In the genomic region with DNA sequence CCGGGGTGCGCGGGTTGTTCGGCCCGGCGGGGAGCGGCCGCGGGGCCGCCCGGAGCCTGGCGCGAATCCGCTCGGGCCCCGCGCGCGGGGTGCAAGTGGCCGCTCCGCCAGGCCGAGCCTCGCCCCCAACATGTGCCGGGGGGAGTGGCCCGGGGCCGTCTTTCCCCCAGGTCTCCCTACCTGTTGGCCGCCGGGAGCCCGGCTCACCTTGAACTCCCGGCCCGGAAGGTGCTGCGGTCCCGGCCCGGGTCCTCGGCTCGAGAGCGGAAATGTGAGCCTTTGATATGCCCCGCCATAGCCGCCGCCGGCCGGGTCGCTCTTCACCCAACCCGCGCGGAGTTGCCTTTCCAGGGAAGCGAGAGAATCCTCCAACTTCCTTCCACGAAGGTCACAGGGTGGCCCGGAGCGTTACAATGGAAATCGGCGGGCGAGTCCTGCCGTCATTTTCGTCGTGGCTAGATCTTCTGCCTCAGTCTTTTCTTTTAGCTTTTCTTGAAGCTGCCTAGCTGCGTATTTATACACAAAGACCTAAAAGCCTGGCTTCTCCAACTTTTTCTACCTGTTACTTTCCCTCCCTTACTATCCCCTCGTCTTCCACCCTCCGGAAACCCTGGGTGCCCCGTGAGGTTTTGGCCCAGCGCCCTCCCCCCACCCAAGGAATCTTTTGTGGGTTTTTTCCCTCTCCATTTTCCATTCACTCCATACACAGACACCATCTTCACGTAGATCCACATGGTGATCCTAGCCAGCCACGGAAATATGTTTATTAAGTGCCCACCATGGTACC, we compare ENCODE assay signal across 1 cellular context.
TF ChIP-seq lines count a peak whose summit lies in the region.

No MANE protein-coding gene starts in this region.

TF ChIP-seq in K562, 482 proteins besides CTCF, POLR2A, EP300 and RAD21 (continued from another document and continues in another):
- TF ChIP-seq ZSCAN32 (CRISPR knock-in tag; IDR thresholded peaks at IDR 0.05), result no peak
- no peak for TF ChIP-seq RNF2 (IDR thresholded peaks at IDR 0.05)
- TF ChIP-seq ZNF41 (CRISPR knock-in tag; conservative IDR thresholded peaks at IDR 0.05), result no peak
- no peak for TF ChIP-seq PRMT5 (CRISPR knock-in tag; IDR thresholded peaks at IDR 0.05)
- TF ChIP-seq ZNF431 (CRISPR knock-in tag; IDR thresholded peaks at IDR 0.05), result no peak
- TF ChIP-seq, protein P1, sequence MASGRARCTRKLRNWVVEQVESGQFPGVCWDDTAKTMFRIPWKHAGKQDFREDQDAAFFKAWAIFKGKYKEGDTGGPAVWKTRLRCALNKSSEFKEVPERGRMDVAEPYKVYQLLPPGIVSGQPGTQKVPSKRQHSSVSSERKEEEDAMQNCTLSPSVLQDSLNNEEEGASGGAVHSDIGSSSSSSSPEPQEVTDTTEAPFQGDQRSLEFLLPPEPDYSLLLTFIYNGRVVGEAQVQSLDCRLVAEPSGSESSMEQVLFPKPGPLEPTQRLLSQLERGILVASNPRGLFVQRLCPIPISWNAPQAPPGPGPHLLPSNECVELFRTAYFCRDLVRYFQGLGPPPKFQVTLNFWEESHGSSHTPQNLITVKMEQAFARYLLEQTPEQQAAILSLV (tag; IDR thresholded peaks at IDR 0.05), result no peak
- no peak for TF ChIP-seq ZNF436 (CRISPR knock-in tag; IDR thresholded peaks at IDR 0.05)
- no peak for TF ChIP-seq ZNF197 (CRISPR knock-in tag; IDR thresholded peaks at IDR 0.05; ENCODE audit: low read depth)
- 0 out of 2 replicates have a peak, but pooled peaks have one; percentile 9 for TF ChIP-seq DPF2 (IDR thresholded peaks at IDR 0.05)
- TF ChIP-seq, protein P2, sequence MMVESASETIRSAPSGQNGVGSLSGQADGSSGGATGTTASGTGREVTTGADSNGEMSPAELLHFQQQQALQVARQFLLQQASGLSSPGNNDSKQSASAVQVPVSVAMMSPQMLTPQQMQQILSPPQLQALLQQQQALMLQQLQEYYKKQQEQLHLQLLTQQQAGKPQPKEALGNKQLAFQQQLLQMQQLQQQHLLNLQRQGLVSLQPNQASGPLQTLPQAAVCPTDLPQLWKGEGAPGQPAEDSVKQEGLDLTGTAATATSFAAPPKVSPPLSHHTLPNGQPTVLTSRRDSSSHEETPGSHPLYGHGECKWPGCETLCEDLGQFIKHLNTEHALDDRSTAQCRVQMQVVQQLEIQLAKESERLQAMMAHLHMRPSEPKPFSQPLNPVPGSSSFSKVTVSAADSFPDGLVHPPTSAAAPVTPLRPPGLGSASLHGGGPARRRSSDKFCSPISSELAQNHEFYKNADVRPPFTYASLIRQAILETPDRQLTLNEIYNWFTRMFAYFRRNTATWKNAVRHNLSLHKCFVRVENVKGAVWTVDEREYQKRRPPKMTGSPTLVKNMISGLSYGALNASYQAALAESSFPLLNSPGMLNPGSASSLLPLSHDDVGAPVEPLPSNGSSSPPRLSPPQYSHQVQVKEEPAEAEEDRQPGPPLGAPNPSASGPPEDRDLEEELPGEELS (CRISPR knock-in tag; IDR thresholded peaks at IDR 0.05; ENCODE audit: borderline replicate concordance), result no peak
- TF ChIP-seq TEAD1 (CRISPR knock-in tag; IDR thresholded peaks at IDR 0.05), result peak in 1 of 2 experiments; percentile 24; a peak in 1 of 4 replicates
- 0 out of 2 replicates have a peak, but pooled peaks have one; percentile 24 for TF ChIP-seq ESRRA (IDR thresholded peaks at IDR 0.05; ENCODE audit: borderline replicate concordance, low read depth)
- TF ChIP-seq GABPA (tag; conservative IDR thresholded peaks at IDR 0.05; ENCODE audit: low read depth), result peak; percentile 76
- TF ChIP-seq, protein P3, sequence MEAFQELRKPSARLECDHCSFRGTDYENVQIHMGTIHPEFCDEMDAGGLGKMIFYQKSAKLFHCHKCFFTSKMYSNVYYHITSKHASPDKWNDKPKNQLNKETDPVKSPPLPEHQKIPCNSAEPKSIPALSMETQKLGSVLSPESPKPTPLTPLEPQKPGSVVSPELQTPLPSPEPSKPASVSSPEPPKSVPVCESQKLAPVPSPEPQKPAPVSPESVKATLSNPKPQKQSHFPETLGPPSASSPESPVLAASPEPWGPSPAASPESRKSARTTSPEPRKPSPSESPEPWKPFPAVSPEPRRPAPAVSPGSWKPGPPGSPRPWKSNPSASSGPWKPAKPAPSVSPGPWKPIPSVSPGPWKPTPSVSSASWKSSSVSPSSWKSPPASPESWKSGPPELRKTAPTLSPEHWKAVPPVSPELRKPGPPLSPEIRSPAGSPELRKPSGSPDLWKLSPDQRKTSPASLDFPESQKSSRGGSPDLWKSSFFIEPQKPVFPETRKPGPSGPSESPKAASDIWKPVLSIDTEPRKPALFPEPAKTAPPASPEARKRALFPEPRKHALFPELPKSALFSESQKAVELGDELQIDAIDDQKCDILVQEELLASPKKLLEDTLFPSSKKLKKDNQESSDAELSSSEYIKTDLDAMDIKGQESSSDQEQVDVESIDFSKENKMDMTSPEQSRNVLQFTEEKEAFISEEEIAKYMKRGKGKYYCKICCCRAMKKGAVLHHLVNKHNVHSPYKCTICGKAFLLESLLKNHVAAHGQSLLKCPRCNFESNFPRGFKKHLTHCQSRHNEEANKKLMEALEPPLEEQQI (IDR thresholded peaks at IDR 0.05), result no peak
- TF ChIP-seq MEF2A (IDR thresholded peaks at IDR 0.05; ENCODE audit: control insufficient read depth, low read depth, low read length), result no peak
- TF ChIP-seq, protein P4, sequence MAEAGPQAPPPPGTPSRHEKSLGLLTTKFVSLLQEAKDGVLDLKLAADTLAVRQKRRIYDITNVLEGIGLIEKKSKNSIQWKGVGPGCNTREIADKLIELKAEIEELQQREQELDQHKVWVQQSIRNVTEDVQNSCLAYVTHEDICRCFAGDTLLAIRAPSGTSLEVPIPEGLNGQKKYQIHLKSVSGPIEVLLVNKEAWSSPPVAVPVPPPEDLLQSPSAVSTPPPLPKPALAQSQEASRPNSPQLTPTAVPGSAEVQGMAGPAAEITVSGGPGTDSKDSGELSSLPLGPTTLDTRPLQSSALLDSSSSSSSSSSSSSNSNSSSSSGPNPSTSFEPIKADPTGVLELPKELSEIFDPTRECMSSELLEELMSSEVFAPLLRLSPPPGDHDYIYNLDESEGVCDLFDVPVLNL (CRISPR knock-in tag; IDR thresholded peaks at IDR 0.05; ENCODE audit: low read depth), result no peak
- TF ChIP-seq, protein P5, sequence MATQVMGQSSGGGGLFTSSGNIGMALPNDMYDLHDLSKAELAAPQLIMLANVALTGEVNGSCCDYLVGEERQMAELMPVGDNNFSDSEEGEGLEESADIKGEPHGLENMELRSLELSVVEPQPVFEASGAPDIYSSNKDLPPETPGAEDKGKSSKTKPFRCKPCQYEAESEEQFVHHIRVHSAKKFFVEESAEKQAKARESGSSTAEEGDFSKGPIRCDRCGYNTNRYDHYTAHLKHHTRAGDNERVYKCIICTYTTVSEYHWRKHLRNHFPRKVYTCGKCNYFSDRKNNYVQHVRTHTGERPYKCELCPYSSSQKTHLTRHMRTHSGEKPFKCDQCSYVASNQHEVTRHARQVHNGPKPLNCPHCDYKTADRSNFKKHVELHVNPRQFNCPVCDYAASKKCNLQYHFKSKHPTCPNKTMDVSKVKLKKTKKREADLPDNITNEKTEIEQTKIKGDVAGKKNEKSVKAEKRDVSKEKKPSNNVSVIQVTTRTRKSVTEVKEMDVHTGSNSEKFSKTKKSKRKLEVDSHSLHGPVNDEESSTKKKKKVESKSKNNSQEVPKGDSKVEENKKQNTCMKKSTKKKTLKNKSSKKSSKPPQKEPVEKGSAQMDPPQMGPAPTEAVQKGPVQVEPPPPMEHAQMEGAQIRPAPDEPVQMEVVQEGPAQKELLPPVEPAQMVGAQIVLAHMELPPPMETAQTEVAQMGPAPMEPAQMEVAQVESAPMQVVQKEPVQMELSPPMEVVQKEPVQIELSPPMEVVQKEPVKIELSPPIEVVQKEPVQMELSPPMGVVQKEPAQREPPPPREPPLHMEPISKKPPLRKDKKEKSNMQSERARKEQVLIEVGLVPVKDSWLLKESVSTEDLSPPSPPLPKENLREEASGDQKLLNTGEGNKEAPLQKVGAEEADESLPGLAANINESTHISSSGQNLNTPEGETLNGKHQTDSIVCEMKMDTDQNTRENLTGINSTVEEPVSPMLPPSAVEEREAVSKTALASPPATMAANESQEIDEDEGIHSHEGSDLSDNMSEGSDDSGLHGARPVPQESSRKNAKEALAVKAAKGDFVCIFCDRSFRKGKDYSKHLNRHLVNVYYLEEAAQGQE (CRISPR knock-in tag; IDR thresholded peaks at IDR 0.05; ENCODE audit: low read depth), result no peak
- TF ChIP-seq ZNF347 (CRISPR knock-in tag; IDR thresholded peaks at IDR 0.05; ENCODE audit: low read depth), result no peak
- no peak for TF ChIP-seq TBL1XR1 (IDR thresholded peaks at IDR 0.05; ENCODE audit: low read length in 2 of 2)
- TF ChIP-seq ZFP1 (CRISPR knock-in tag; IDR thresholded peaks at IDR 0.05), result no peak
- no peak for TF ChIP-seq RBM25 (IDR thresholded peaks at IDR 0.05; ENCODE audit: low read depth, low read length, severe bottlenecking)
- TF ChIP-seq YY1 (IDR thresholded peaks at IDR 0.05; ENCODE audit: borderline replicate concordance in 1 of 3, control insufficient read depth in 1 of 3, extremely low read depth in 1 of 3, insufficient read depth in 3 of 3, insufficient read length in 1 of 3, insufficient replicate concordance in 2 of 3, low read depth in 1 of 3, low read length in 2 of 3), result peak in 2 of 3 experiments; percentile 52 to 71
- no peak for TF ChIP-seq SIRT6 (IDR thresholded peaks at IDR 0.05; ENCODE audit: low read depth, low read length)
- no peak for TF ChIP-seq ARHGAP35 (IDR thresholded peaks at IDR 0.05; ENCODE audit: partially characterized antibody)
- TF ChIP-seq KDM4B (IDR thresholded peaks at IDR 0.05; ENCODE audit: borderline replicate concordance in 2 of 2, low read depth in 1 of 2), result no peak
- TF ChIP-seq, protein P6, sequence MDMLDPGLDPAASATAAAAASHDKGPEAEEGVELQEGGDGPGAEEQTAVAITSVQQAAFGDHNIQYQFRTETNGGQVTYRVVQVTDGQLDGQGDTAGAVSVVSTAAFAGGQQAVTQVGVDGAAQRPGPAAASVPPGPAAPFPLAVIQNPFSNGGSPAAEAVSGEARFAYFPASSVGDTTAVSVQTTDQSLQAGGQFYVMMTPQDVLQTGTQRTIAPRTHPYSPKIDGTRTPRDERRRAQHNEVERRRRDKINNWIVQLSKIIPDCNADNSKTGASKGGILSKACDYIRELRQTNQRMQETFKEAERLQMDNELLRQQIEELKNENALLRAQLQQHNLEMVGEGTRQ (CRISPR knock-in tag; IDR thresholded peaks at IDR 0.05), result no peak
- 0 out of 2 replicates have a peak, but pooled peaks have one; percentile 54 for TF ChIP-seq GATAD2B (IDR thresholded peaks at IDR 0.05; ENCODE audit: borderline replicate concordance)
- TF ChIP-seq, protein P7, sequence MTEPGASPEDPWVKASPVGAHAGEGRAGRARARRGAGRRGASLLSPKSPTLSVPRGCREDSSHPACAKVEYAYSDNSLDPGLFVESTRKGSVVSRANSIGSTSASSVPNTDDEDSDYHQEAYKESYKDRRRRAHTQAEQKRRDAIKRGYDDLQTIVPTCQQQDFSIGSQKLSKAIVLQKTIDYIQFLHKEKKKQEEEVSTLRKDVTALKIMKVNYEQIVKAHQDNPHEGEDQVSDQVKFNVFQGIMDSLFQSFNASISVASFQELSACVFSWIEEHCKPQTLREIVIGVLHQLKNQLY (CRISPR knock-in tag; conservative IDR thresholded peaks at IDR 0.05), result no peak
- 0 out of 2 replicates have a peak, but pooled peaks have one; percentile 14 for TF ChIP-seq CREB1 (IDR thresholded peaks at IDR 0.05)
- TF ChIP-seq CREB1 (CRISPR knock-in tag; IDR thresholded peaks at IDR 0.05), result peak; percentile 30; the same call in 1 of the 2 replicates
- TF ChIP-seq, protein P8, sequence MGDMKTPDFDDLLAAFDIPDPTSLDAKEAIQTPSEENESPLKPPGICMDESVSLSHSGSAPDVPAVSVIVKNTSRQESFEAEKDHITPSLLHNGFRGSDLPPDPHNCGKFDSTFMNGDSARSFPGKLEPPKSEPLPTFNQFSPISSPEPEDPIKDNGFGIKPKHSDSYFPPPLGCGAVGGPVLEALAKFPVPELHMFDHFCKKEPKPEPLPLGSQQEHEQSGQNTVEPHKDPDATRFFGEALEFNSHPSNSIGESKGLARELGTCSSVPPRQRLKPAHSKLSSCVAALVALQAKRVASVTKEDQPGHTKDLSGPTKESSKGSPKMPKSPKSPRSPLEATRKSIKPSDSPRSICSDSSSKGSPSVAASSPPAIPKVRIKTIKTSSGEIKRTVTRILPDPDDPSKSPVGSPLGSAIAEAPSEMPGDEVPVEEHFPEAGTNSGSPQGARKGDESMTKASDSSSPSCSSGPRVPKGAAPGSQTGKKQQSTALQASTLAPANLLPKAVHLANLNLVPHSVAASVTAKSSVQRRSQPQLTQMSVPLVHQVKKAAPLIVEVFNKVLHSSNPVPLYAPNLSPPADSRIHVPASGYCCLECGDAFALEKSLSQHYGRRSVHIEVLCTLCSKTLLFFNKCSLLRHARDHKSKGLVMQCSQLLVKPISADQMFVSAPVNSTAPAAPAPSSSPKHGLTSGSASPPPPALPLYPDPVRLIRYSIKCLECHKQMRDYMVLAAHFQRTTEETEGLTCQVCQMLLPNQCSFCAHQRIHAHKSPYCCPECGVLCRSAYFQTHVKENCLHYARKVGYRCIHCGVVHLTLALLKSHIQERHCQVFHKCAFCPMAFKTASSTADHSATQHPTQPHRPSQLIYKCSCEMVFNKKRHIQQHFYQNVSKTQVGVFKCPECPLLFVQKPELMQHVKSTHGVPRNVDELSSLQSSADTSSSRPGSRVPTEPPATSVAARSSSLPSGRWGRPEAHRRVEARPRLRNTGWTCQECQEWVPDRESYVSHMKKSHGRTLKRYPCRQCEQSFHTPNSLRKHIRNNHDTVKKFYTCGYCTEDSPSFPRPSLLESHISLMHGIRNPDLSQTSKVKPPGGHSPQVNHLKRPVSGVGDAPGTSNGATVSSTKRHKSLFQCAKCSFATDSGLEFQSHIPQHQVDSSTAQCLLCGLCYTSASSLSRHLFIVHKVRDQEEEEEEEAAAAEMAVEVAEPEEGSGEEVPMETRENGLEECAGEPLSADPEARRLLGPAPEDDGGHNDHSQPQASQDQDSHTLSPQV (IDR thresholded peaks at IDR 0.05), result peak; percentile 72; the same call in 1 of the 2 replicates
- TF ChIP-seq, protein P9, sequence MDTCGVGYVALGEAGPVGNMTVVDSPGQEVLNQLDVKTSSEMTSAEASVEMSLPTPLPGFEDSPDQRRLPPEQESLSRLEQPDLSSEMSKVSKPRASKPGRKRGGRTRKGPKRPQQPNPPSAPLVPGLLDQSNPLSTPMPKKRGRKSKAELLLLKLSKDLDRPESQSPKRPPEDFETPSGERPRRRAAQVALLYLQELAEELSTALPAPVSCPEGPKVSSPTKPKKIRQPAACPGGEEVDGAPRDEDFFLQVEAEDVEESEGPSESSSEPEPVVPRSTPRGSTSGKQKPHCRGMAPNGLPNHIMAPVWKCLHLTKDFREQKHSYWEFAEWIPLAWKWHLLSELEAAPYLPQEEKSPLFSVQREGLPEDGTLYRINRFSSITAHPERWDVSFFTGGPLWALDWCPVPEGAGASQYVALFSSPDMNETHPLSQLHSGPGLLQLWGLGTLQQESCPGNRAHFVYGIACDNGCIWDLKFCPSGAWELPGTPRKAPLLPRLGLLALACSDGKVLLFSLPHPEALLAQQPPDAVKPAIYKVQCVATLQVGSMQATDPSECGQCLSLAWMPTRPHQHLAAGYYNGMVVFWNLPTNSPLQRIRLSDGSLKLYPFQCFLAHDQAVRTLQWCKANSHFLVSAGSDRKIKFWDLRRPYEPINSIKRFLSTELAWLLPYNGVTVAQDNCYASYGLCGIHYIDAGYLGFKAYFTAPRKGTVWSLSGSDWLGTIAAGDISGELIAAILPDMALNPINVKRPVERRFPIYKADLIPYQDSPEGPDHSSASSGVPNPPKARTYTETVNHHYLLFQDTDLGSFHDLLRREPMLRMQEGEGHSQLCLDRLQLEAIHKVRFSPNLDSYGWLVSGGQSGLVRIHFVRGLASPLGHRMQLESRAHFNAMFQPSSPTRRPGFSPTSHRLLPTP (IDR thresholded peaks at IDR 0.05; ENCODE audit: borderline replicate concordance, extremely low read depth, insufficient read length), result no peak
- no peak for TF ChIP-seq ZKSCAN8 (CRISPR knock-in tag; IDR thresholded peaks at IDR 0.05)
- no peak for TF ChIP-seq STAG1 (CRISPR knock-in tag; IDR thresholded peaks at IDR 0.05; ENCODE audit: borderline replicate concordance)
- TF ChIP-seq BCOR (IDR thresholded peaks at IDR 0.05), result no peak
